In genomic region chr2:39476524-39476923, GRCh38 we compare ENCODE assay signal across 13 cellular contexts. TPM values are rescaled to one million over a fixed set of nuclear protein-coding genes. Genes with fewer than 3 reads are reported as not detected.
DNase-seq lines count a peak whose midpoint lies in the region; ATAC-seq, FAIRE-seq and TF ChIP-seq lines count a peak whose summit lies in the region.
"Had no signal": no experiment of that assay in that cellular context is flagged by ENCODE, and none has a peak within 500 bp of the region (broad histone marks: within the 10 kb centered on the region; RNA-seq: fewer than 3 reads in every experiment).

No MANE protein-coding gene starts in this region.

- CTCF ChIA-PET in activated B cell treated with CpG ODN at 0.5 μM for 24 hours (lab: Charles Lee) = no interaction called here

- no peak for TF ChIP-seq POLR2A in thyroid gland (IDR thresholded peaks at IDR 0.05)

- H3K4me3 ChIP-seq in thyroid gland (replicated peaks in 1 of 3) = no peak overlapping the region
- H3K4me3 ChIP-seq: esophagus muscularis mucosa had no signal

- POLR2A ChIA-PET in activated B cell treated with CpG ODN at 0.5 μM for 24 hours (lab: Charles Lee) = interaction anchor here (0.6 to 2.0 kb wide), 5 partner anchors 14 to 842 kb away, joined by 4 to 20 read pairs (median 6); partner anchors contain the start of gene MAP4K3

- ATAC-seq in GM21515 (IDR thresholded peaks at IDR 0.05; ENCODE audit: unreplicated experiment) = peak; percentile 88
- peak; percentile 94 for ATAC-seq in HG03159 (IDR thresholded peaks at IDR 0.05; ENCODE audit: unreplicated experiment)
- peak; percentile 94 for ATAC-seq in activated B cell treated with CpG ODN at 0.5 μM for 24 hours (ENCODE audit: low read depth)

- intact Hi-C loops in activated B cell treated with CpG ODN at 0.5 μM for 24 hours (cut with micrococcal nuclease) = loop anchor here (1.0 to 5.0 kb wide), 3 partner anchors 16 to 51 kb away; partner anchors contain the start of gene MAP4K3
- intact Hi-C loops in thyroid gland (cut with DNase I) = no loop called here

- H3K9me3 Mint-ChIP-seq in activated B cell treated with CpG ODN at 0.5 μM for 24 hours = no peaks in the 10 kb centered on the region

- TF ChIP-seq CTCF in activated B cell treated with CpG ODN at 0.5 μM for 24 hours (IDR thresholded peaks at IDR 0.05) (no peak), thyroid gland (IDR thresholded peaks at IDR 0.05) (no peak)

- H3K4me1 ChIP-seq in thyroid gland = no peaks in the 10 kb centered on the region
- H3K4me1 ChIP-seq: esophagus muscularis mucosa had no signal

- H3K4me3 Mint-ChIP-seq in activated B cell treated with CpG ODN at 0.5 μM for 24 hours = peak overlapping the region; percentile 62

- H3K27ac Mint-ChIP-seq in activated B cell treated with CpG ODN at 0.5 μM for 24 hours = peak overlapping the region; percentile 75

- H3K27me3 ChIP-seq in thyroid gland = no peaks in the 10 kb centered on the region
- H3K27me3 ChIP-seq: esophagus muscularis mucosa had no signal

- H3K4me1 Mint-ChIP-seq in activated B cell treated with CpG ODN at 0.5 μM for 24 hours = peaks cover 28% of the 10 kb centered on the region

- H3K9me3 ChIP-seq in thyroid gland = no peaks in the 10 kb centered on the region
- H3K9me3 ChIP-seq: esophagus muscularis mucosa had no signal

- no peak overlapping the region for H3K27ac ChIP-seq in thyroid gland
- H3K27ac ChIP-seq: esophagus muscularis mucosa had no signal

- H3K36me3 Mint-ChIP-seq in activated B cell treated with CpG ODN at 0.5 μM for 24 hours (ENCODE audit: low read depth) = no peaks in the 10 kb centered on the region

- FAIRE-seq in GM18507 (lab: Jason Lieb, UNC) = peak; percentile 78

- no peaks in the 10 kb centered on the region for H3K36me3 ChIP-seq in thyroid gland

- DNase-seq in GM18507 (ENCODE audit: extremely low spot score, insufficient read length, low read depth) (no peak), activated B cell treated with CpG ODN at 0.5 μM for 24 hours (no peak), cerebellar cortex (ENCODE audit: low spot score) (no peak), NCI-H748 (lab: John Stamatoyannopoulos, UW; ENCODE audit: unreplicated experiment) (no peak), UCSD-AML1 (lab: John Stamatoyannopoulos, UW; ENCODE audit: unreplicated experiment) (no peak), thyroid gland (no peak)
- DNase-seq: amniotic stem cell; DMS 273 treated with DMSO at 0.1 percent for 48 hours; NCI-H510A; stimulated activated naive CD4-positive, alpha-beta T cell had no signal

- 88 to 89% methylated on average over 4 of the region's 4 CpGs for WGBS in thyroid gland, 2 donors

- no peaks in the 10 kb centered on the region for H3K27me3 Mint-ChIP-seq in activated B cell treated with CpG ODN at 0.5 μM for 24 hours

RNA-seq across cellular contexts. Expression of gene MAP4K3, which starts 39.4 kb away (rescaled TPM):
- total RNA-seq in activated B cell treated with CpG ODN at 0.5 μM for 24 hours = 9.9 and 11.0 TPM in 2 replicates
- 10 to 100 TPM; 60.6 to 86.6 (median 75.6) TPM for total RNA-seq in thyroid gland
